8 cellular contexts compared by ENCODE assay signal in genomic region chr7:23055582-23056178, GRCh38. TPM values are rescaled to one million over a fixed set of nuclear protein-coding genes. Genes with fewer than 3 reads are reported as not detected.
A peak's percentile ranks its signal among the peaks of the same experiment; 100 is the strongest.
DNase-seq lines count a peak whose midpoint lies in the region; ATAC-seq, FAIRE-seq and TF ChIP-seq lines count a peak whose summit lies in the region.

No MANE protein-coding gene starts in this region.

- WGBS in A549 (ENCODE audit: missing lambda C conversion rate): 3% methylated on average over 2 of the region's 2 CpGs
- 3% methylated on average over 2 of the region's 2 CpGs for WGBS in suprapubic skin

- no peak for TF ChIP-seq POLR2A in A549 (IDR thresholded peaks at IDR 0.05; ENCODE audit: low read length)
- no peak for TF ChIP-seq POLR2A in endothelial cell of umbilical vein (IDR thresholded peaks at IDR 0.05; ENCODE audit: low read depth, low read length)
- no peak for TF ChIP-seq POLR2A in suprapubic skin (IDR thresholded peaks at IDR 0.05)

- peaks cover 0 to 7% (median 0%) of the 10 kb centered on the region in 5 donors for H3K27me3 Mint-ChIP-seq in naive thymus-derived CD4-positive, alpha-beta T cell

- no peaks in the 10 kb centered on the region for H3K36me3 Mint-ChIP-seq in naive thymus-derived CD4-positive, alpha-beta T cell

- peak; percentile 94 for TF ChIP-seq CTCF in A549 (IDR thresholded peaks at IDR 0.05)
- TF ChIP-seq CTCF in endothelial cell of umbilical vein (IDR thresholded peaks at IDR 0.05; ENCODE audit: extremely low read depth in 1 of 2, insufficient read depth in 1 of 2, low read depth in 1 of 2, low read length in 2 of 2): peak; percentile 73 to 76
- TF ChIP-seq CTCF in suprapubic skin (IDR thresholded peaks at IDR 0.05): peak; percentile 81 to 86

- ATAC-seq in A549: peak; percentile 90 to 98
- ATAC-seq in GM18498 (IDR thresholded peaks at IDR 0.05; ENCODE audit: unreplicated experiment): peak; percentile 62
- peak; percentile 86 for ATAC-seq in HG03354 (IDR thresholded peaks at IDR 0.05; ENCODE audit: poor library complexity, severe bottlenecking, unreplicated experiment)
- ATAC-seq in naive thymus-derived CD4-positive, alpha-beta T cell: peak; percentile 98

- FAIRE-seq in A549 (lab: Jason Lieb, UNC) (peak; percentile 61), endothelial cell of umbilical vein (lab: Jason Lieb, UNC) (peak; percentile 82)

- POLR2A ChIA-PET in A549 (lab: Yijun Ruan, JAX) (interaction anchor here (3.4 kb wide), 1 partner anchor 196 kb away, joined by 12 read pairs; no protein-coding TSS in a partner anchor), endothelial cell of umbilical vein (lab: Charles Lee) (no interaction called here)
- POLR2A ChIA-PET in naive thymus-derived CD4-positive, alpha-beta T cell (lab: Charles Lee): interaction anchor here (0.6 kb wide), 1 partner anchor 496 kb away, joined by 3 read pairs; no protein-coding TSS in a partner anchor

- TF ChIP-seq EP300 in A549 (IDR thresholded peaks at IDR 0.05) (no peak), suprapubic skin (IDR thresholded peaks at IDR 0.05) (no peak)

- no peaks in the 10 kb centered on the region for H3K9me3 ChIP-seq in A549
- H3K9me3 ChIP-seq in endothelial cell of umbilical vein (replicated peaks; ENCODE audit: control insufficient read depth, insufficient read depth, low read length): no peaks in the 10 kb centered on the region
- no peaks in the 10 kb centered on the region for H3K9me3 ChIP-seq in naive thymus-derived CD4-positive, alpha-beta T cell (ENCODE audit: control insufficient read depth in 2 of 3, low read length in 3 of 3)
- no peaks in the 10 kb centered on the region for H3K9me3 ChIP-seq in suprapubic skin

- no peak overlapping the region for H3K9ac ChIP-seq in endothelial cell of umbilical vein (replicated peaks; ENCODE audit: extremely low read depth, insufficient read depth, low read length)

- H3K27ac Mint-ChIP-seq in naive thymus-derived CD4-positive, alpha-beta T cell: no peak overlapping the region

- H4K20me1 ChIP-seq in endothelial cell of umbilical vein (replicated peaks; ENCODE audit: control insufficient read depth, extremely low read depth, insufficient read depth, low read length): no peaks in the 10 kb centered on the region

- H3K27ac ChIP-seq in A549 (no peak overlapping the region), endothelial cell of umbilical vein (ENCODE audit: insufficient read depth, low read depth, low read length) (no peak overlapping the region), suprapubic skin (no peak overlapping the region)
- no peak overlapping the region for H3K27ac ChIP-seq in naive thymus-derived CD4-positive, alpha-beta T cell (ENCODE audit: low read depth, low read length)

- no peaks in the 10 kb centered on the region for H3K9me3 Mint-ChIP-seq in naive thymus-derived CD4-positive, alpha-beta T cell

- dilution Hi-C loops in endothelial cell of umbilical vein (cut with MboI; ENCODE audit: extremely low pct_ligation_motif_present, low sequenced_read_pairs): no loop called here

- intact Hi-C loops in endothelial cell of umbilical vein (cut with micrococcal nuclease): loop anchor here (1.0 to 5.0 kb wide), 8 partner anchors 41 to 531 kb away; partner anchors contain the start of genes HYCC1 and TOMM7
- intact Hi-C loops in naive thymus-derived CD4-positive, alpha-beta T cell (cut with micrococcal nuclease): loop anchor here (1.0 to 10.0 kb wide), 11 partner anchors 41 to 945 kb away; partner anchors contain the start of genes HYCC1 (in 2 of the 2) and TOMM7 (in 2 of the 2)

- H3K36me3 ChIP-seq in endothelial cell of umbilical vein (ENCODE audit: control insufficient read depth in 2 of 2, extremely low read depth in 1 of 2, insufficient read depth in 2 of 2, low read length in 2 of 2) (no peaks in the 10 kb centered on the region), suprapubic skin (no peaks in the 10 kb centered on the region)
- H3K36me3 ChIP-seq in naive thymus-derived CD4-positive, alpha-beta T cell (ENCODE audit: control insufficient read depth in 2 of 3, insufficient read depth in 3 of 3, low read length in 3 of 3): no peaks in the 10 kb centered on the region

- H3K4me2 ChIP-seq in A549 (no peak overlapping the region), endothelial cell of umbilical vein (ENCODE audit: insufficient read depth, low read length) (no peak overlapping the region)

- peak; percentile 38 to 73 for DNase-seq in A549 (ENCODE audit: low read depth in 1 of 2, low spot score in 1 of 2)
- DNase-seq in NCI-H748 (lab: John Stamatoyannopoulos, UW; ENCODE audit: unreplicated experiment): peak; percentile 69
- DNase-seq in activated CD4-positive, alpha-beta T cell treated with anti-CD3 and anti-CD28 coated beads, Interleukin-2, amount 50 U/mL, for 48 hours: peak; percentile 45 to 64
- DNase-seq in endothelial cell of umbilical vein (ENCODE audit: low read depth, low spot score): peak; percentile 76
- peak in 8 of 9 donors; percentile 42 to 71 (median 64) for DNase-seq in naive thymus-derived CD4-positive, alpha-beta T cell
- no peak for DNase-seq in suprapubic skin (ENCODE audit: low spot score in 2 of 2)

- CTCF ChIA-PET in A549 (lab: Yijun Ruan, JAX): interaction anchor here (0.6 to 6.5 kb wide), 76 partner anchors 10 to 567 kb away, joined by 3 to 101 read pairs (median 4); partner anchors contain the start of gene IL6
- CTCF ChIA-PET in endothelial cell of umbilical vein (lab: Charles Lee): interaction anchor here (0.6 to 3.6 kb wide), 53 partner anchors 11 to 510 kb away, joined by 3 to 88 read pairs (median 4); partner anchors contain the start of genes HYCC1, IL6 and TOMM7
- CTCF ChIA-PET in naive thymus-derived CD4-positive, alpha-beta T cell (lab: Charles Lee): interaction anchor here (0.6 to 4.0 kb wide), 29 partner anchors 11 to 1679 kb away, joined by 3 to 61 read pairs (median 3); partner anchors contain the start of genes HYCC1, IL6 and KLHL7

- no peaks in the 10 kb centered on the region for H3K9me1 ChIP-seq in endothelial cell of umbilical vein (replicated peaks; ENCODE audit: control insufficient read depth, extremely low read depth, insufficient read depth, low read length)

- H3K79me2 ChIP-seq in endothelial cell of umbilical vein (ENCODE audit: control insufficient read depth, insufficient read depth, low read length): no peaks in the 10 kb centered on the region

- H3K4me1 ChIP-seq in A549: no peaks in the 10 kb centered on the region
- no peaks in the 10 kb centered on the region for H3K4me1 ChIP-seq in endothelial cell of umbilical vein (ENCODE audit: control insufficient read depth, extremely low read depth, insufficient read depth, low read length)
- no peaks in the 10 kb centered on the region for H3K4me1 ChIP-seq in naive thymus-derived CD4-positive, alpha-beta T cell (ENCODE audit: control insufficient read depth in 2 of 2, insufficient read depth in 2 of 2, low read length in 2 of 2)
- no peaks in the 10 kb centered on the region for H3K4me1 ChIP-seq in suprapubic skin

- H3K27me3 ChIP-seq in endothelial cell of umbilical vein (ENCODE audit: control insufficient read depth in 2 of 2, insufficient read depth in 2 of 2, low read length in 2 of 2): no peaks in the 10 kb centered on the region
- H3K27me3 ChIP-seq in naive thymus-derived CD4-positive, alpha-beta T cell (ENCODE audit: control insufficient read depth in 2 of 2, insufficient read depth in 2 of 2, low read length in 2 of 2): no peaks in the 10 kb centered on the region
- no peaks in the 10 kb centered on the region for H3K27me3 ChIP-seq in suprapubic skin

- no peak overlapping the region for H3K4me3 Mint-ChIP-seq in naive thymus-derived CD4-positive, alpha-beta T cell

- H3K4me1 Mint-ChIP-seq in naive thymus-derived CD4-positive, alpha-beta T cell: peaks cover 0 to 10% (median 0%) of the 10 kb centered on the region in 7 donors

- peak; percentile 92 to 95 for TF ChIP-seq RAD21 in A549 (conservative IDR thresholded peaks at IDR 0.05 in 1 of 2, IDR thresholded peaks at IDR 0.05 in 1 of 2)

- no peak overlapping the region for H3K4me3 ChIP-seq in A549
- H3K4me3 ChIP-seq in endothelial cell of umbilical vein (replicated peaks in 1 of 3; ENCODE audit: insufficient read depth in 1 of 3, low read depth in 1 of 3, low read length in 3 of 3): no peak overlapping the region
- H3K4me3 ChIP-seq in naive thymus-derived CD4-positive, alpha-beta T cell (ENCODE audit: low read length): no peak overlapping the region
- no peak overlapping the region for H3K4me3 ChIP-seq in suprapubic skin

- BruUV-seq in endothelial cell of umbilical vein (replicated peaks; lab: Mats Ljungman, UMichigan): no TSS peak

- H2AFZ ChIP-seq in endothelial cell of umbilical vein (ENCODE audit: low read depth, low read length): no peak overlapping the region

RNA-seq across cellular contexts. Expression of gene HYCC1, which starts 41.8 kb away (rescaled TPM):
- polyA plus RNA-seq in A549 (2011; rRNA removed): 13.5 and 16.8 TPM in 2 replicates
- 5.5 and 8.1 TPM in 2 replicates for polyA plus RNA-seq in A549 (2012; cell fraction: cytosol; rRNA removed)
- polyA plus RNA-seq in A549 (2012; cell fraction: nucleus; rRNA removed): 2.1 and 5.5 TPM in 2 replicates
- polyA plus RNA-seq in A549 (2017; fragmentation: RNase III; extraction: RNeasy Plus Mini Kit Qiagen cat#74134 plus additional on column Dnase treatment): 22.1 to 24.6 TPM (median 22.5 TPM) in 3 replicates
- polyA minus RNA-seq in A549 (2011; rRNA and poly(A)+ RNA removed): 8.1 and 8.6 TPM in 2 replicates
- total RNA-seq in endothelial cell of umbilical vein: 43.2 and 51.8 TPM in 2 replicates
- polyA plus RNA-seq in endothelial cell of umbilical vein: 9.5 and 14.5 TPM in 2 replicates
- 19.3 and 25.8 TPM in 2 replicates for polyA plus RNA-seq in endothelial cell of umbilical vein (2011; cell fraction: cytosol; rRNA removed)
- polyA plus RNA-seq in endothelial cell of umbilical vein (2011; cell fraction: nucleus; rRNA removed): 24.6 and 42.4 TPM in 2 replicates
- polyA plus RNA-seq in endothelial cell of umbilical vein (2012): 30.7 and 38.5 TPM in 2 replicates
- 21.0 and 29.4 TPM in 2 replicates for polyA minus RNA-seq in endothelial cell of umbilical vein
- polyA minus RNA-seq in endothelial cell of umbilical vein (2011; cell fraction: cytosol; rRNA and poly(A)+ RNA removed): 13.4 TPM
- 38.2 and 42.8 TPM in 2 replicates for polyA minus RNA-seq in endothelial cell of umbilical vein (2011; cell fraction: nucleus; rRNA and poly(A)+ RNA removed)
- 10 to 100 TPM; 14.2 to 67.0 (median 18.3) TPM for total RNA-seq in naive thymus-derived CD4-positive, alpha-beta T cell
- polyA plus RNA-seq in naive thymus-derived CD4-positive, alpha-beta T cell: 10 to 100 TPM in 1 of 2 donors, 1 to 10 TPM in 1; 9.0 to 14.9 TPM
- 10 to 100 TPM in 3 of 4 donors, 1 to 10 TPM in 1; 8.3 to 22.6 (median 12.7) TPM for total RNA-seq in suprapubic skin

RNA-seq across cellular contexts. Expression of gene KLHL7, which starts 49.9 kb away (rescaled TPM):
- polyA plus RNA-seq in A549 (2011; rRNA removed) (36.3 and 45.4 TPM in 2 replicates), A549 (2017; fragmentation: RNase III; extraction: RNeasy Plus Mini Kit Qiagen cat#74134 plus additional on column Dnase treatment) (21.7 to 23.9 TPM (median 23.3 TPM) in 3 replicates), endothelial cell of umbilical vein (13.7 and 21.3 TPM in 2 replicates)
- 17.8 and 19.9 TPM in 2 replicates for polyA plus RNA-seq in A549 (2012; cell fraction: cytosol; rRNA removed)
- polyA plus RNA-seq in A549 (2012; cell fraction: nucleus; rRNA removed): 11.9 and 15.0 TPM in 2 replicates
- 9.3 and 11.0 TPM in 2 replicates for polyA minus RNA-seq in A549 (2011; rRNA and poly(A)+ RNA removed)
- total RNA-seq in endothelial cell of umbilical vein (29.0 and 32.1 TPM in 2 replicates), suprapubic skin (10 to 100 TPM; 18.5 to 27.2 (median 26.8) TPM)
- polyA plus RNA-seq in endothelial cell of umbilical vein (2011; cell fraction: cytosol; rRNA removed): 28.4 and 30.4 TPM in 2 replicates
- polyA plus RNA-seq in endothelial cell of umbilical vein (2011; cell fraction: nucleus; rRNA removed): 20.2 and 27.8 TPM in 2 replicates
- 32.8 and 43.3 TPM in 2 replicates for polyA plus RNA-seq in endothelial cell of umbilical vein (2012)
- 14.9 and 19.2 TPM in 2 replicates for polyA minus RNA-seq in endothelial cell of umbilical vein
- 15.2 TPM for polyA minus RNA-seq in endothelial cell of umbilical vein (2011; cell fraction: cytosol; rRNA and poly(A)+ RNA removed)
- polyA minus RNA-seq in endothelial cell of umbilical vein (2011; cell fraction: nucleus; rRNA and poly(A)+ RNA removed): 22.0 and 23.4 TPM in 2 replicates
- 10 to 100 TPM; 16.9 to 22.9 (median 22.7) TPM for total RNA-seq in naive thymus-derived CD4-positive, alpha-beta T cell
- polyA plus RNA-seq in naive thymus-derived CD4-positive, alpha-beta T cell: 10 to 100 TPM; 23.4 to 30.3 TPM

Comparison
In these comparisons a context has a peak if more than half of its experiments do, and no peak if none do; other contexts are left out.
1. DNase-seq: peak in A549 (2 of 2), NCI-H748 (single experiment), activated CD4-positive, alpha-beta T cell treated with anti-CD3 and anti-CD28 coated beads, Interleukin-2, amount 50 U/mL, for 48 hours (2 of 2), endothelial cell of umbilical vein (single experiment) and naive thymus-derived CD4-positive, alpha-beta T cell (8 of 9); none in suprapubic skin (0 of 2).
2. Peak in every context shown above with its lines, with median percentiles within 50 percentile points of each other: ATAC-seq and CTCF ChIP-seq.